Comparison of ENCODE assay signal across 26 cellular contexts in the genomic region with DNA sequence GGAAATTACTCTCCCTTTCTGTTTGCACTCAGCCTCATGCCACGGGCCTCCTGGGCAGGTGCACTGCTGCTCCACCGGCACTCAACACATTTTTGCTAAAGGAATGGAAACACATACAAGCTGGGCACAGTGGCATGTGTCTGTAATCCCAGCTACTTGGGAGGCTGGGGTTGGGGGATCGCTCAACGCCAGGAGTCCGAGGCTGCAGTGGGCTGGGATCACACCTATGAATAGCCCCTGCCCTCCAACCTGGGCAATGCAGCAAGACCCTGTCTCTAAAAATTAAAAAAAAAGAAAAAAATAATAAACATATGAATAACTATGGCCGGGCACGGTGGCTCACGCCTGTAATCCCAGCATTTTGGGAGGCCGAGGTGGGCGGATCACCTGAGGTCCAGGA. TPM values are rescaled to one million over a fixed set of nuclear protein-coding genes. Genes with fewer than 3 reads are reported as not detected.
"Had no signal": no experiment of that assay in that cellular context is flagged by ENCODE, and none has a peak within 500 bp of the region (broad histone marks: within the 10 kb centered on the region; RNA-seq: fewer than 3 reads in every experiment).

No MANE protein-coding gene starts in this region.

- H3K4me1 ChIP-seq: heart right ventricle, left ventricle myocardium inferior, prostate gland, tibial nerve, upper lobe of left lung, vagina had no signal

- H3K4me2 ChIP-seq: hepatocyte had no signal

- H2AFZ ChIP-seq: hepatocyte had no signal

- H3K36me3 ChIP-seq: heart right ventricle, left ventricle myocardium inferior, ovary, prostate gland, tibial nerve, upper lobe of left lung, vagina had no signal

- H3K9me3 ChIP-seq: heart right ventricle, left ventricle myocardium inferior, mucosa of descending colon, ovary, prostate gland, tibial nerve, upper lobe of left lung, vagina had no signal

- H3K27me3 ChIP-seq: hepatocyte, ovary, tibial nerve, upper lobe of left lung, vagina had no signal

- H3K79me2 ChIP-seq: hepatocyte had no signal

- H3K4me3 ChIP-seq: heart right ventricle, hepatocyte, left ventricle myocardium inferior, lung, mucosa of descending colon, ovary, prostate gland, tibial nerve, upper lobe of left lung, vagina had no signal

- H3K27ac ChIP-seq: heart right ventricle, hepatocyte, left ventricle myocardium inferior, ovary, prostate gland, tibial nerve, upper lobe of left lung, vagina had no signal

- DNase-seq: heart right ventricle; islet precursor cell; left ventricle myocardium inferior; mesendoderm; mucosa of descending colon; naive thymus-derived CD4-positive, alpha-beta T cell; ovary; retina; right cardiac atrium; small intestine; stimulated activated CD4-positive, alpha-beta T cell treated with anti-CD3 and anti-CD28 coated beads, Interleukin-1b, Interleukin-23, amount 100 ng/mL, for 48 hours; stimulated activated CD4-positive, alpha-beta T cell treated with anti-CD3 and anti-CD28 coated beads, Interleukin-4, amount 100 ng/mL, for 24 hours; stimulated activated CD8-positive, alpha-beta memory T cell treated with anti-CD3 and anti-CD28 coated beads, Interleukin-4, amount 100 ng/mL, for 48 hours; stimulated activated naive CD4-positive, alpha-beta T cell treated with Interleukin-2 at 50 U/mL for 16 hours; stimulated activated naive CD8-positive, alpha-beta T cell treated with anti-CD3 and anti-CD28 coated beads, Interleukin-15, amount 100 ng/mL, for 72 hours; substantia nigra; upper lobe of left lung had no signal

- FAIRE-seq: small intestine had no signal

- ATAC-seq: heart right ventricle; mucosa of descending colon; naive thymus-derived CD4-positive, alpha-beta T cell; natural killer cell treated with Interleukin-12 subunit alpha and Interleukin-12 subunit beta and Interleukin-15 and Interleukin-18, amount 100 ng/mL, for 72 hours; right cardiac atrium; sciatic nerve; stimulated activated memory B cell treated with anti-CD40 and anti-IgM and Interleukin-4, amounts not matched to agents 10 μg/mL and 1 μg/mL and 100 μg/mL, for 72 hours; stimulated activated naive CD8-positive, alpha-beta T cell treated with anti-CD3 and anti-CD28 coated beads, Interleukin-15, amount 100 ng/mL, for 72 hours had no signal

RNA-seq across cellular contexts. Expression of a gene that starts 56.8 kb away (rescaled TPM):
- total RNA-seq: myocyte had no signal
